ENCODE assay signal across 8 cellular contexts in genomic region chr16:13436641-13437423, GRCh38.
A peak's percentile ranks its signal among the peaks of the same experiment; 100 is the strongest.
DNase-seq lines count a peak whose midpoint lies in the region; ATAC-seq and TF ChIP-seq lines count a peak whose summit lies in the region.

No MANE protein-coding gene starts in this region.

- intact Hi-C loops in right lobe of liver (cut with DNase I) = no loop called here
- intact Hi-C loops in prostate gland (cut with DNase I) = no loop called here

- TF ChIP-seq CTCF in right lobe of liver (IDR thresholded peaks at IDR 0.05) (no peak), prostate gland (IDR thresholded peaks at IDR 0.05) (no peak)

- ATAC-seq in GM18508 (IDR thresholded peaks at IDR 0.05; ENCODE audit: insufficient read depth, unreplicated experiment) (peak; percentile 61), GM21619 (IDR thresholded peaks at IDR 0.05; ENCODE audit: unreplicated experiment) (peak; percentile 59), right lobe of liver (peak in 3 of 4 donors; percentile 42 to 92 (median 84)), HG02840 (IDR thresholded peaks at IDR 0.05; ENCODE audit: low FRiP score, unreplicated experiment) (no peak)

- H3K4me3 ChIP-seq in HUES48 (ENCODE audit: low read depth, low read length) (no peak overlapping the region), right lobe of liver (no peak overlapping the region), prostate gland (no peak overlapping the region)

- H3K36me3 ChIP-seq in HUES48 (ENCODE audit: control insufficient read depth, insufficient read depth, low read length) = no peaks in the 10 kb centered on the region
- no peaks in the 10 kb centered on the region for H3K36me3 ChIP-seq in right lobe of liver
- no peaks in the 10 kb centered on the region for H3K36me3 ChIP-seq in prostate gland

- H3K9ac ChIP-seq in HUES48 (ENCODE audit: low read depth, low read length) = no peak overlapping the region

- DNase-seq in right lobe of liver = no peak
- DNase-seq in activated CD8-positive, alpha-beta memory T cell treated with anti-CD3 and anti-CD28 coated beads for 24 hours = no peak
- DNase-seq in midbrain (lab: John Stamatoyannopoulos, UW) = no peak
- no peak for DNase-seq in prostate gland (ENCODE audit: low spot score)

- H3K4me1 ChIP-seq in HUES48 (ENCODE audit: control insufficient read depth, insufficient read depth, low read length) (peaks cover 16% of the 10 kb centered on the region), right lobe of liver (peaks cover 0 to 12% (median 0%) of the 10 kb centered on the region in 4 donors), prostate gland (replicated peaks) (no peaks in the 10 kb centered on the region)

- TF ChIP-seq POLR2A in right lobe of liver (IDR thresholded peaks at IDR 0.05) (no peak), prostate gland (IDR thresholded peaks at IDR 0.05) (no peak)

- 51% methylated on average over 8 of the region's 8 CpGs for WGBS in right lobe of liver (ENCODE audit: insufficient coverage, low coverage, low lambda C conversion rate, missing lambda C conversion rate)
- 49% methylated on average over 8 of the region's 8 CpGs for WGBS in prostate gland

- H3K27ac ChIP-seq in HUES48 (ENCODE audit: low read depth, low read length) (peak overlapping the region; percentile 11), right lobe of liver (no peak overlapping the region), prostate gland (no peak overlapping the region)

- H3K27me3 ChIP-seq in HUES48 (ENCODE audit: control insufficient read depth, insufficient read depth, low read length) = no peaks in the 10 kb centered on the region
- H3K27me3 ChIP-seq in right lobe of liver = no peaks in the 10 kb centered on the region
- H3K27me3 ChIP-seq in prostate gland (replicated peaks; ENCODE audit: insufficient read depth) = no peaks in the 10 kb centered on the region

- no peaks in the 10 kb centered on the region for H3K9me3 ChIP-seq in HUES48 (ENCODE audit: control insufficient read depth, insufficient read depth, low read length)
- H3K9me3 ChIP-seq in right lobe of liver = no peaks in the 10 kb centered on the region
- H3K9me3 ChIP-seq in prostate gland = no peaks in the 10 kb centered on the region
